In genomic region chr7:72325561-72325960, GRCh38 we compare ENCODE assay signal across 17 cellular contexts.
A peak's percentile ranks its signal among the peaks of the same experiment; 100 is the strongest.
DNase-seq lines count a peak whose midpoint lies in the region; ATAC-seq and TF ChIP-seq lines count a peak whose summit lies in the region.
"Had no signal": no experiment of that assay in that cellular context is flagged by ENCODE, and none has a peak within 500 bp of the region (broad histone marks: within the 10 kb centered on the region; RNA-seq: fewer than 3 reads in every experiment).

No MANE protein-coding gene starts in this region.

- 76 to 86% methylated on average over 5 of the region's 5 CpGs for WGBS in lower leg skin, 2 donors

- TF ChIP-seq POLR2A in lower leg skin (IDR thresholded peaks at IDR 0.05): no peak

- ATAC-seq in HG03095 (IDR thresholded peaks at IDR 0.05; ENCODE audit: unreplicated experiment): no peak

- no peak overlapping the region for H3K4me3 ChIP-seq in lower leg skin (ENCODE audit: low read depth, poor library complexity, severe bottlenecking)

- DNase-seq in Daoy (ENCODE audit: low read depth) (peak; percentile 47), M059J (ENCODE audit: low read depth) (peak; percentile 78), lower leg skin (ENCODE audit: low spot score in 2 of 2) (no peak)
- no peak for DNase-seq in effector CD8-positive, alpha-beta T cell (lab: John Stamatoyannopoulos, UW)
- DNase-seq in activated CD4-positive, CD25-positive, alpha-beta regulatory T cell (lab: John Stamatoyannopoulos, UW): no peak
- DNase-seq: 8988T; C1 segment of cervical spinal cord; Calu3; CD4-positive, alpha-beta memory T cell; COR-L47; DMS53; DMS79 treated with DMSO at 0.1 percent for 48 hours; GOT3; H7; HCEC 1CT had no signal

- no peak for TF ChIP-seq CTCF in VCaP (conservative IDR thresholded peaks at IDR 0.05)
- TF ChIP-seq CTCF in lower leg skin (IDR thresholded peaks at IDR 0.05): no peak

- H3K27ac ChIP-seq in VCaP: peak overlapping the region; percentile 70

- intact Hi-C loops in lower leg skin (cut with DNase I; ENCODE audit: low total_unique reads): no loop called here

Comparison
In these comparisons a context has a peak if more than half of its experiments do, and no peak if none do; other contexts are left out.
1. DNase-seq: peak in Daoy (single experiment) and M059J (single experiment); none in effector CD8-positive, alpha-beta T cell (single experiment), lower leg skin (0 of 2) and activated CD4-positive, CD25-positive, alpha-beta regulatory T cell (0 of 4).